In the genomic region with DNA sequence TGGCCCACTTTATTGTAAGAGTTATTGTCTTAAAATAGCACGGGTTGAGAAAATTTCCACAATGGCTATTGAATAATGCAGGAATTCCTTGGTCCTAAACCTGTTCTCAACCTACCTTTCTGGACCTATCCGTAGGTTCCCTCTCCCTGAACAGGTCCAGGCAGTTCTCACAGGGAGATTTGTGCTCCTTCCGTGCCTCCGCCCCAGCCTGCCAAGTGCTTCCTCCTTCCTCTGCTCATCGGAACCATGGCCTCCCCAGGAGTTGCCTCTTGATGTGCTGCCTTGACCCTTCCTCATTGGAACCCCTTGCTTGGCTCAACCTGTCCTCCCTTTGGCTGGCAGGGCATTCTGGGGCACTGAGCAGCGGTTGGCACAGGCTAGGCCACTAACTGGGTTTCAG, we compare ENCODE assay signal across 30 cellular contexts.
"Had no signal": no experiment of that assay in that cellular context is flagged by ENCODE, and none has a peak within 500 bp of the region (broad histone marks: within the 10 kb centered on the region; RNA-seq: fewer than 3 reads in every experiment).

No MANE protein-coding gene starts in this region.

- H3K4me3 ChIP-seq: adrenal gland, coronary artery, dorsolateral prefrontal cortex, gastroesophageal sphincter, hepatocyte, left ventricle myocardium inferior, lung, pancreas, prostate gland, sigmoid colon, tibial nerve had no signal

- H3K4me1 ChIP-seq: adrenal gland, gastroesophageal sphincter, left ventricle myocardium inferior, pancreas, prostate gland, sigmoid colon, tibial nerve had no signal

- H3K4me3 Mint-ChIP-seq: activated naive CD8-positive, alpha-beta T cell treated with anti-CD3 and anti-CD28 coated beads for 36 hours; activated T-cell treated with anti-CD3 and anti-CD28 coated beads, Interleukin-2, amount 50 U/mL, for 72 hours; natural killer cell treated with Interleukin-12 subunit alpha and Interleukin-12 subunit beta and Interleukin-15 and Interleukin-18, amount 100 ng/mL, for 72 hours; stimulated activated memory B cell treated with anti-CD40 and anti-IgM and Interleukin-4, amounts not matched to agents 10 μg/mL and 1 μg/mL and 100 μg/mL, for 72 hours; WTC11 had no signal

- H2AFZ ChIP-seq: hepatocyte had no signal

- H3K9me3 ChIP-seq: adrenal gland, gastroesophageal sphincter, left ventricle myocardium inferior, neutrophil, pancreas, prostate gland, sigmoid colon had no signal

- H3K9me3 Mint-ChIP-seq: activated naive CD8-positive, alpha-beta T cell treated with anti-CD3 and anti-CD28 coated beads for 36 hours; activated T-cell treated with anti-CD3 and anti-CD28 coated beads, Interleukin-2, amount 50 U/mL, for 72 hours; natural killer cell treated with Interleukin-12 subunit alpha and Interleukin-12 subunit beta and Interleukin-15 and Interleukin-18, amount 100 ng/mL, for 72 hours; stimulated activated memory B cell treated with anti-CD40 and anti-IgM and Interleukin-4, amounts not matched to agents 10 μg/mL and 1 μg/mL and 100 μg/mL, for 72 hours; WTC11 had no signal

- H3K36me3 Mint-ChIP-seq: activated naive CD8-positive, alpha-beta T cell treated with anti-CD3 and anti-CD28 coated beads for 36 hours; natural killer cell treated with Interleukin-12 subunit alpha and Interleukin-12 subunit beta and Interleukin-15 and Interleukin-18, amount 100 ng/mL, for 72 hours; stimulated activated memory B cell treated with anti-CD40 and anti-IgM and Interleukin-4, amounts not matched to agents 10 μg/mL and 1 μg/mL and 100 μg/mL, for 72 hours; WTC11 had no signal

- H3K27ac ChIP-seq: adrenal gland, brain microvascular endothelial cell, coronary artery, gastroesophageal sphincter, left ventricle myocardium inferior, neutrophil, pancreas, prostate gland, sigmoid colon, tibial nerve had no signal

- H3K27ac Mint-ChIP-seq: activated naive CD8-positive, alpha-beta T cell treated with anti-CD3 and anti-CD28 coated beads for 36 hours; activated T-cell treated with anti-CD3 and anti-CD28 coated beads, Interleukin-2, amount 50 U/mL, for 72 hours; natural killer cell treated with Interleukin-12 subunit alpha and Interleukin-12 subunit beta and Interleukin-15 and Interleukin-18, amount 100 ng/mL, for 72 hours; stimulated activated memory B cell treated with anti-CD40 and anti-IgM and Interleukin-4, amounts not matched to agents 10 μg/mL and 1 μg/mL and 100 μg/mL, for 72 hours had no signal

- H3K27me3 Mint-ChIP-seq: activated naive CD8-positive, alpha-beta T cell treated with anti-CD3 and anti-CD28 coated beads for 36 hours had no signal

- H3K4me1 Mint-ChIP-seq: activated naive CD8-positive, alpha-beta T cell treated with anti-CD3 and anti-CD28 coated beads for 36 hours; stimulated activated memory B cell treated with anti-CD40 and anti-IgM and Interleukin-4, amounts not matched to agents 10 μg/mL and 1 μg/mL and 100 μg/mL, for 72 hours; WTC11 had no signal

- H3K79me2 ChIP-seq: hepatocyte had no signal

- H3K27me3 ChIP-seq: brain microvascular endothelial cell, dorsolateral prefrontal cortex, hepatocyte, neutrophil, pancreas, sigmoid colon, tibial nerve had no signal

- H3K36me3 ChIP-seq: adrenal gland, brain microvascular endothelial cell, gastroesophageal sphincter, left ventricle myocardium inferior, neutrophil, pancreas, prostate gland, sigmoid colon, tibial nerve had no signal

- H3K4me2 ChIP-seq: hepatocyte had no signal

- ATAC-seq: activated T-cell treated with anti-CD3 and anti-CD28 coated beads, Interleukin-2, amount 50 U/mL, for 72 hours; gastroesophageal sphincter; natural killer cell treated with Interleukin-12 subunit alpha and Interleukin-12 subunit beta and Interleukin-15 and Interleukin-18, amount 100 ng/mL, for 72 hours; pancreas; stimulated activated memory B cell treated with anti-CD40 and anti-IgM and Interleukin-4, amounts not matched to agents 10 μg/mL and 1 μg/mL and 100 μg/mL, for 72 hours; WTC11 had no signal

- DNase-seq: activated CD4-positive, alpha-beta T cell treated with anti-CD3 and anti-CD28 coated beads for 1 hour; activated naive CD4-positive, alpha-beta T cell; activated naive CD8-positive, alpha-beta T cell treated with anti-CD3 and anti-CD28 coated beads for 36 hours; activated T-cell treated with anti-CD3 and anti-CD28 coated beads for 4 hours; activated T-cell treated with anti-CD3 and anti-CD28 coated beads, Interleukin-2, amount 50 U/mL, for 72 hours; aorta; brain microvascular endothelial cell; dorsolateral prefrontal cortex; effector memory CD4-positive, alpha-beta T cell; erythroblast; islet precursor cell; left ventricle myocardium inferior; mesendoderm; retina; sigmoid colon; stimulated activated CD4-positive, alpha-beta T cell treated with anti-CD3 and anti-CD28 coated beads, Interleukin-4, amount 100 ng/mL, for 4 hours; stimulated activated CD8-positive, alpha-beta memory T cell treated with anti-CD3 and anti-CD28 coated beads, Interleukin-4, amount 100 ng/mL, for 48 hours; T-helper 2 cell had no signal
